22 cellular contexts compared by ENCODE assay signal in genomic region chr4:15786743-15787142, GRCh38. TPM values are rescaled to one million over a fixed set of nuclear protein-coding genes. Genes with fewer than 3 reads are reported as not detected.
"Had no signal": no experiment of that assay in that cellular context is flagged by ENCODE, and none has a peak within 500 bp of the region (broad histone marks: within the 10 kb centered on the region; RNA-seq: fewer than 3 reads in every experiment).

No MANE protein-coding gene starts in this region.

- H3K27ac ChIP-seq: SJSA1, SK-N-MC had no signal

- H3K27me3 ChIP-seq: SJSA1 had no signal

- H3K4me1 ChIP-seq: SJSA1 had no signal

- FAIRE-seq: HepG2, RCC 7860 had no signal

- ATAC-seq: HepG2 had no signal

- H3K4me3 ChIP-seq: MG63, SJSA1, SK-N-MC had no signal

- H3K9me3 ChIP-seq: MG63, SJSA1 had no signal

- H3K36me3 ChIP-seq: MG63, SJSA1 had no signal

- DNase-seq: IMR-90, Karpas-422, KG1, MG63, NCI-H1092 treated with DMSO at 0.1 percent for 48 hours, NCI-H1417, NCI-H1436 treated with DMSO at 0.1 percent for 48 hours, NCI-H1694, NCI-H1930, NCI-H2081, NCI-H2107, NCI-H2227 treated with DMSO at 0.1 percent for 48 hours, NCI-H524, NCI-H526 treated with DMSO at 0.1 percent for 48 hours, NCI-H748 treated with DMSO at 0.1 percent for 48 hours, Right ventricle myocardium superior, RPMI8226, SIG-M5 had no signal

RNA-seq across cellular contexts. Expression of gene CD38, which starts 8.6 kb away (rescaled TPM):
- total RNA-seq: HepG2, IMR-90 had no signal
- polyA plus RNA-seq: HepG2, IMR-90 had no signal
